ENCODE assay signal across 1 cellular context in the genomic region with DNA sequence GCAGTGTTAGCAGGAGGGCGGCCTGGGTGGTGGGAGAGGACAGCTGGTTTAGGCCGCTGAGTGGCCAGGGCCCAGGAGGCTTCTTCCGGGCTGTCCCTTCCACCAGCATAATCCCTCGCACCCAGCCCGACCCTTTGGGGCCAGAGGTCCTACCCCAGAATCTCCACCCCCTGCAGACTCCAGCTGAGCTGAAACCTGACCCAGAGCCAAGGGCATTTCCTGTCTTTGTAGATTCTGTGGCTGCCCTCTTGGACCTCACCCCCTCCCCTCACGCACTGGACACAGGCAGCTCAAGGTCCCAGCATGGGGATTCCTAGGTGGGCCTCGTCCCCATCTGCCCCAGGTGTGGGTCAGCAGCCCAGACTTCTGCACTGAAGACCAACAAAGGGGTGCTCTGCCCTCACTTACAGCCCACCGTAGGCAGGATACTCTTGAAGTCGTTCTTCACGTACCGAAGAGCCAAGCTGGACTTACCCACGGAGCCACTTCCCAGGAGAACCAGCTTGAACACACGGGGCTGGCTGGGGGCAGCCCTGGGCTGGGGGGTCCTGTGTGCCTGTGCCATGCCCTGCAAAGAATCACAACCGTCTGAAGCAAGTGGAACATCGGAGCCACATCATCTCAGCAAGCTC.
TF ChIP-seq lines count a peak whose summit lies in the region.

No MANE protein-coding gene starts in this region.

TF ChIP-seq in HepG2, 621 proteins besides CTCF, POLR2A, EP300 and RAD21 (continued from another document and continues in another):
- TF ChIP-seq ZNF547 (CRISPR knock-in tag; IDR thresholded peaks at IDR 0.05) (peak; percentile 87), ARID2 (CRISPR knock-in tag; IDR thresholded peaks at IDR 0.05; ENCODE audit: borderline replicate concordance) (no peak), ZNF567 (CRISPR knock-in tag; IDR thresholded peaks at IDR 0.05; ENCODE audit: borderline replicate concordance) (peak; percentile 87; the same call in 1 of the 2 replicates), RXRB (CRISPR knock-in tag; IDR thresholded peaks at IDR 0.05; ENCODE audit: borderline replicate concordance) (peak; percentile 99), TEAD3 (CRISPR knock-in tag; optimal IDR thresholded peaks at IDR 0.05; ENCODE audit: borderline replicate concordance) (peak; percentile 93), ZNF703 (CRISPR knock-in tag; IDR thresholded peaks at IDR 0.05; ENCODE audit: borderline replicate concordance) (no peak), ZBTB38 (CRISPR knock-in tag; IDR thresholded peaks at IDR 0.05) (peak; percentile 98), ATF7 (IDR thresholded peaks at IDR 0.05) (no peak), ATF7 (CRISPR knock-in tag; IDR thresholded peaks at IDR 0.05) (no peak), REL (CRISPR knock-in tag; conservative IDR thresholded peaks at IDR 0.05) (0 out of 2 replicates have a peak, but pooled peaks have one; percentile 42), NFKBIZ (CRISPR knock-in tag; IDR thresholded peaks at IDR 0.05) (no peak), ZNF251 (CRISPR knock-in tag; IDR thresholded peaks at IDR 0.05) (no peak), ZNF530 (CRISPR knock-in tag; IDR thresholded peaks at IDR 0.05; ENCODE audit: low read depth) (no peak), GTF2F1 (IDR thresholded peaks at IDR 0.05; ENCODE audit: low read length) (no peak), NRL (CRISPR knock-in tag; IDR thresholded peaks at IDR 0.05; ENCODE audit: borderline replicate concordance) (0 out of 2 replicates have a peak, but pooled peaks have one; percentile 26), GZF1 (CRISPR knock-in tag; IDR thresholded peaks at IDR 0.05) (no peak), AGO2 (optimal IDR thresholded peaks at IDR 0.05; ENCODE audit: low read depth, low read length) (no peak), SOX13 (IDR thresholded peaks at IDR 0.05) (peak; percentile 76), SOX13 (CRISPR knock-in tag; conservative IDR thresholded peaks at IDR 0.05 in 1 of 2, IDR thresholded peaks at IDR 0.05 in 1 of 2) (peak in 1 of 2 experiments; percentile 88; a peak in 2 of 4 replicates), SNAPC2 (CRISPR knock-in tag; IDR thresholded peaks at IDR 0.05) (0 out of 2 replicates have a peak, but pooled peaks have one; percentile 49), PHF5A (CRISPR knock-in tag; IDR thresholded peaks at IDR 0.05; ENCODE audit: low read depth, unreplicated experiment) (peak; percentile 42), PRMT3 (CRISPR knock-in tag; IDR thresholded peaks at IDR 0.05; ENCODE audit: borderline replicate concordance, low read depth) (no peak), MTF1 (CRISPR knock-in tag; IDR thresholded peaks at IDR 0.05) (no peak), ZFP37 (CRISPR knock-in tag; IDR thresholded peaks at IDR 0.05; ENCODE audit: borderline replicate concordance) (peak; percentile 79; the same call in 1 of the 2 replicates), ZKSCAN1 (IDR thresholded peaks at IDR 0.05; ENCODE audit: low read length) (no peak), CAMTA2 (CRISPR knock-in tag; IDR thresholded peaks at IDR 0.05; ENCODE audit: borderline replicate concordance) (no peak), ZNF772 (CRISPR knock-in tag; IDR thresholded peaks at IDR 0.05) (peak; percentile 98)
- TF ChIP-seq, protein P1, sequence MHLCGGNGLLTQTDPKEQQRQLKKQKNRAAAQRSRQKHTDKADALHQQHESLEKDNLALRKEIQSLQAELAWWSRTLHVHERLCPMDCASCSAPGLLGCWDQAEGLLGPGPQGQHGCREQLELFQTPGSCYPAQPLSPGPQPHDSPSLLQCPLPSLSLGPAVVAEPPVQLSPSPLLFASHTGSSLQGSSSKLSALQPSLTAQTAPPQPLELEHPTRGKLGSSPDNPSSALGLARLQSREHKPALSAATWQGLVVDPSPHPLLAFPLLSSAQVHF (CRISPR knock-in tag; IDR thresholded peaks at IDR 0.05), result no peak; the same call in 1 of the 2 replicates
- TF ChIP-seq, protein P2, sequence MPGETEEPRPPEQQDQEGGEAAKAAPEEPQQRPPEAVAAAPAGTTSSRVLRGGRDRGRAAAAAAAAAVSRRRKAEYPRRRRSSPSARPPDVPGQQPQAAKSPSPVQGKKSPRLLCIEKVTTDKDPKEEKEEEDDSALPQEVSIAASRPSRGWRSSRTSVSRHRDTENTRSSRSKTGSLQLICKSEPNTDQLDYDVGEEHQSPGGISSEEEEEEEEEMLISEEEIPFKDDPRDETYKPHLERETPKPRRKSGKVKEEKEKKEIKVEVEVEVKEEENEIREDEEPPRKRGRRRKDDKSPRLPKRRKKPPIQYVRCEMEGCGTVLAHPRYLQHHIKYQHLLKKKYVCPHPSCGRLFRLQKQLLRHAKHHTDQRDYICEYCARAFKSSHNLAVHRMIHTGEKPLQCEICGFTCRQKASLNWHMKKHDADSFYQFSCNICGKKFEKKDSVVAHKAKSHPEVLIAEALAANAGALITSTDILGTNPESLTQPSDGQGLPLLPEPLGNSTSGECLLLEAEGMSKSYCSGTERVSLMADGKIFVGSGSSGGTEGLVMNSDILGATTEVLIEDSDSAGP (CRISPR knock-in tag; IDR thresholded peaks at IDR 0.05; ENCODE audit: borderline replicate concordance), result peak; percentile 93
- TF ChIP-seq, protein P3, sequence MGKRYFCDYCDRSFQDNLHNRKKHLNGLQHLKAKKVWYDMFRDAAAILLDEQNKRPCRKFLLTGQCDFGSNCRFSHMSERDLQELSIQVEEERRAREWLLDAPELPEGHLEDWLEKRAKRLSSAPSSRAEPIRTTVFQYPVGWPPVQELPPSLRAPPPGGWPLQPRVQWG (CRISPR knock-in tag; IDR thresholded peaks at IDR 0.05; ENCODE audit: borderline replicate concordance, low read depth), result no peak
- TF ChIP-seq, protein P4, sequence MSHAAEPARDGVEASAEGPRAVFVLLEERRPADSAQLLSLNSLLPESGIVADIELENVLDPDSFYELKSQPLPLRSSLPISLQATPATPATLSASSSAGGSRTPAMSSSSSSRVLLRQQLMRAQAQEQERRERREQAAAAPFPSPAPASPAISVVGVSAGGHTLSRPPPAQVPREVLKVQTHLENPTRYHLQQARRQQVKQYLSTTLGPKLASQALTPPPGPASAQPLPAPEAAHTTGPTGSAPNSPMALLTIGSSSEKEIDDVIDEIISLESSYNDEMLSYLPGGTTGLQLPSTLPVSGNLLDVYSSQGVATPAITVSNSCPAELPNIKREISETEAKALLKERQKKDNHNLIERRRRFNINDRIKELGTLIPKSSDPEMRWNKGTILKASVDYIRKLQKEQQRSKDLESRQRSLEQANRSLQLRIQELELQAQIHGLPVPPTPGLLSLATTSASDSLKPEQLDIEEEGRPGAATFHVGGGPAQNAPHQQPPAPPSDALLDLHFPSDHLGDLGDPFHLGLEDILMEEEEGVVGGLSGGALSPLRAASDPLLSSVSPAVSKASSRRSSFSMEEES (CRISPR knock-in tag; IDR thresholded peaks at IDR 0.05), result peak; percentile 84
- TF ChIP-seq, protein P5, sequence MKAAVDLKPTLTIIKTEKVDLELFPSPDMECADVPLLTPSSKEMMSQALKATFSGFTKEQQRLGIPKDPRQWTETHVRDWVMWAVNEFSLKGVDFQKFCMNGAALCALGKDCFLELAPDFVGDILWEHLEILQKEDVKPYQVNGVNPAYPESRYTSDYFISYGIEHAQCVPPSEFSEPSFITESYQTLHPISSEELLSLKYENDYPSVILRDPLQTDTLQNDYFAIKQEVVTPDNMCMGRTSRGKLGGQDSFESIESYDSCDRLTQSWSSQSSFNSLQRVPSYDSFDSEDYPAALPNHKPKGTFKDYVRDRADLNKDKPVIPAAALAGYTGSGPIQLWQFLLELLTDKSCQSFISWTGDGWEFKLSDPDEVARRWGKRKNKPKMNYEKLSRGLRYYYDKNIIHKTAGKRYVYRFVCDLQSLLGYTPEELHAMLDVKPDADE (CRISPR knock-in tag; IDR thresholded peaks at IDR 0.05), result no peak
- TF ChIP-seq, protein P6, sequence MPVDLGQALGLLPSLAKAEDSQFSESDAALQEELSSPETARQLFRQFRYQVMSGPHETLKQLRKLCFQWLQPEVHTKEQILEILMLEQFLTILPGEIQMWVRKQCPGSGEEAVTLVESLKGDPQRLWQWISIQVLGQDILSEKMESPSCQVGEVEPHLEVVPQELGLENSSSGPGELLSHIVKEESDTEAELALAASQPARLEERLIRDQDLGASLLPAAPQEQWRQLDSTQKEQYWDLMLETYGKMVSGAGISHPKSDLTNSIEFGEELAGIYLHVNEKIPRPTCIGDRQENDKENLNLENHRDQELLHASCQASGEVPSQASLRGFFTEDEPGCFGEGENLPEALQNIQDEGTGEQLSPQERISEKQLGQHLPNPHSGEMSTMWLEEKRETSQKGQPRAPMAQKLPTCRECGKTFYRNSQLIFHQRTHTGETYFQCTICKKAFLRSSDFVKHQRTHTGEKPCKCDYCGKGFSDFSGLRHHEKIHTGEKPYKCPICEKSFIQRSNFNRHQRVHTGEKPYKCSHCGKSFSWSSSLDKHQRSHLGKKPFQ (CRISPR knock-in tag; IDR thresholded peaks at IDR 0.05; ENCODE audit: insufficient replicate concordance), result no peak
- TF ChIP-seq, protein P7, sequence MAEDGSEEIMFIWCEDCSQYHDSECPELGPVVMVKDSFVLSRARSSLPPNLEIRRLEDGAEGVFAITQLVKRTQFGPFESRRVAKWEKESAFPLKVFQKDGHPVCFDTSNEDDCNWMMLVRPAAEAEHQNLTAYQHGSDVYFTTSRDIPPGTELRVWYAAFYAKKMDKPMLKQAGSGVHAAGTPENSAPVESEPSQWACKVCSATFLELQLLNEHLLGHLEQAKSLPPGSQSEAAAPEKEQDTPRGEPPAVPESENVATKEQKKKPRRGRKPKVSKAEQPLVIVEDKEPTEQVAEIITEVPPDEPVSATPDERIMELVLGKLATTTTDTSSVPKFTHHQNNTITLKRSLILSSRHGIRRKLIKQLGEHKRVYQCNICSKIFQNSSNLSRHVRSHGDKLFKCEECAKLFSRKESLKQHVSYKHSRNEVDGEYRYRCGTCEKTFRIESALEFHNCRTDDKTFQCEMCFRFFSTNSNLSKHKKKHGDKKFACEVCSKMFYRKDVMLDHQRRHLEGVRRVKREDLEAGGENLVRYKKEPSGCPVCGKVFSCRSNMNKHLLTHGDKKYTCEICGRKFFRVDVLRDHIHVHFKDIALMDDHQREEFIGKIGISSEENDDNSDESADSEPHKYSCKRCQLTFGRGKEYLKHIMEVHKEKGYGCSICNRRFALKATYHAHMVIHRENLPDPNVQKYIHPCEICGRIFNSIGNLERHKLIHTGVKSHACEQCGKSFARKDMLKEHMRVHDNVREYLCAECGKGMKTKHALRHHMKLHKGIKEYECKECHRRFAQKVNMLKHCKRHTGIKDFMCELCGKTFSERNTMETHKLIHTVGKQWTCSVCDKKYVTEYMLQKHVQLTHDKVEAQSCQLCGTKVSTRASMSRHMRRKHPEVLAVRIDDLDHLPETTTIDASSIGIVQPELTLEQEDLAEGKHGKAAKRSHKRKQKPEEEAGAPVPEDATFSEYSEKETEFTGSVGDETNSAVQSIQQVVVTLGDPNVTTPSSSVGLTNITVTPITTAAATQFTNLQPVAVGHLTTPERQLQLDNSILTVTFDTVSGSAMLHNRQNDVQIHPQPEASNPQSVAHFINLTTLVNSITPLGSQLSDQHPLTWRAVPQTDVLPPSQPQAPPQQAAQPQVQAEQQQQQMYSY (CRISPR knock-in tag; IDR thresholded peaks at IDR 0.05), result peak; percentile 82; the same call in 1 of the 2 replicates
- TF ChIP-seq, protein P8, sequence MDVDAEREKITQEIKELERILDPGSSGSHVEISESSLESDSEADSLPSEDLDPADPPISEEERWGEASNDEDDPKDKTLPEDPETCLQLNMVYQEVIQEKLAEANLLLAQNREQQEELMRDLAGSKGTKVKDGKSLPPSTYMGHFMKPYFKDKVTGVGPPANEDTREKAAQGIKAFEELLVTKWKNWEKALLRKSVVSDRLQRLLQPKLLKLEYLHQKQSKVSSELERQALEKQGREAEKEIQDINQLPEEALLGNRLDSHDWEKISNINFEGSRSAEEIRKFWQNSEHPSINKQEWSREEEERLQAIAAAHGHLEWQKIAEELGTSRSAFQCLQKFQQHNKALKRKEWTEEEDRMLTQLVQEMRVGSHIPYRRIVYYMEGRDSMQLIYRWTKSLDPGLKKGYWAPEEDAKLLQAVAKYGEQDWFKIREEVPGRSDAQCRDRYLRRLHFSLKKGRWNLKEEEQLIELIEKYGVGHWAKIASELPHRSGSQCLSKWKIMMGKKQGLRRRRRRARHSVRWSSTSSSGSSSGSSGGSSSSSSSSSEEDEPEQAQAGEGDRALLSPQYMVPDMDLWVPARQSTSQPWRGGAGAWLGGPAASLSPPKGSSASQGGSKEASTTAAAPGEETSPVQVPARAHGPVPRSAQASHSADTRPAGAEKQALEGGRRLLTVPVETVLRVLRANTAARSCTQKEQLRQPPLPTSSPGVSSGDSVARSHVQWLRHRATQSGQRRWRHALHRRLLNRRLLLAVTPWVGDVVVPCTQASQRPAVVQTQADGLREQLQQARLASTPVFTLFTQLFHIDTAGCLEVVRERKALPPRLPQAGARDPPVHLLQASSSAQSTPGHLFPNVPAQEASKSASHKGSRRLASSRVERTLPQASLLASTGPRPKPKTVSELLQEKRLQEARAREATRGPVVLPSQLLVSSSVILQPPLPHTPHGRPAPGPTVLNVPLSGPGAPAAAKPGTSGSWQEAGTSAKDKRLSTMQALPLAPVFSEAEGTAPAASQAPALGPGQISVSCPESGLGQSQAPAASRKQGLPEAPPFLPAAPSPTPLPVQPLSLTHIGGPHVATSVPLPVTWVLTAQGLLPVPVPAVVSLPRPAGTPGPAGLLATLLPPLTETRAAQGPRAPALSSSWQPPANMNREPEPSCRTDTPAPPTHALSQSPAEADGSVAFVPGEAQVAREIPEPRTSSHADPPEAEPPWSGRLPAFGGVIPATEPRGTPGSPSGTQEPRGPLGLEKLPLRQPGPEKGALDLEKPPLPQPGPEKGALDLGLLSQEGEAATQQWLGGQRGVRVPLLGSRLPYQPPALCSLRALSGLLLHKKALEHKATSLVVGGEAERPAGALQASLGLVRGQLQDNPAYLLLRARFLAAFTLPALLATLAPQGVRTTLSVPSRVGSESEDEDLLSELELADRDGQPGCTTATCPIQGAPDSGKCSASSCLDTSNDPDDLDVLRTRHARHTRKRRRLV (CRISPR knock-in tag; IDR thresholded peaks at IDR 0.05), result no peak
- TF ChIP-seq, protein P9, sequence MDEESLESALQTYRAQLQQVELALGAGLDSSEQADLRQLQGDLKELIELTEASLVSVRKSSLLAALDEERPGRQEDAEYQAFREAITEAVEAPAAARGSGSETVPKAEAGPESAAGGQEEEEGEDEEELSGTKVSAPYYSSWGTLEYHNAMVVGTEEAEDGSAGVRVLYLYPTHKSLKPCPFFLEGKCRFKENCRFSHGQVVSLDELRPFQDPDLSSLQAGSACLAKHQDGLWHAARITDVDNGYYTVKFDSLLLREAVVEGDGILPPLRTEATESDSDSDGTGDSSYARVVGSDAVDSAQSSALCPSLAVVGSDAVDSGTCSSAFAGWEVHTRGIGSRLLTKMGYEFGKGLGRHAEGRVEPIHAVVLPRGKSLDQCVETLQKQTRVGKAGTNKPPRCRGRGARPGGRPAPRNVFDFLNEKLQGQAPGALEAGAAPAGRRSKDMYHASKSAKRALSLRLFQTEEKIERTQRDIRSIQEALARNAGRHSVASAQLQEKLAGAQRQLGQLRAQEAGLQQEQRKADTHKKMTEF (CRISPR knock-in tag; IDR thresholded peaks at IDR 0.05), result peak; percentile 94
- TF ChIP-seq, protein P10, sequence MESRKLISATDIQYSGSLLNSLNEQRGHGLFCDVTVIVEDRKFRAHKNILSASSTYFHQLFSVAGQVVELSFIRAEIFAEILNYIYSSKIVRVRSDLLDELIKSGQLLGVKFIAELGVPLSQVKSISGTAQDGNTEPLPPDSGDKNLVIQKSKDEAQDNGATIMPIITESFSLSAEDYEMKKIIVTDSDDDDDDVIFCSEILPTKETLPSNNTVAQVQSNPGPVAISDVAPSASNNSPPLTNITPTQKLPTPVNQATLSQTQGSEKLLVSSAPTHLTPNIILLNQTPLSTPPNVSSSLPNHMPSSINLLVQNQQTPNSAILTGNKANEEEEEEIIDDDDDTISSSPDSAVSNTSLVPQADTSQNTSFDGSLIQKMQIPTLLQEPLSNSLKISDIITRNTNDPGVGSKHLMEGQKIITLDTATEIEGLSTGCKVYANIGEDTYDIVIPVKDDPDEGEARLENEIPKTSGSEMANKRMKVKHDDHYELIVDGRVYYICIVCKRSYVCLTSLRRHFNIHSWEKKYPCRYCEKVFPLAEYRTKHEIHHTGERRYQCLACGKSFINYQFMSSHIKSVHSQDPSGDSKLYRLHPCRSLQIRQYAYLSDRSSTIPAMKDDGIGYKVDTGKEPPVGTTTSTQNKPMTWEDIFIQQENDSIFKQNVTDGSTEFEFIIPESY (CRISPR knock-in tag; IDR thresholded peaks at IDR 0.05), result peak; percentile 45; the same call in 1 of the 2 replicates
